In the genomic region with DNA sequence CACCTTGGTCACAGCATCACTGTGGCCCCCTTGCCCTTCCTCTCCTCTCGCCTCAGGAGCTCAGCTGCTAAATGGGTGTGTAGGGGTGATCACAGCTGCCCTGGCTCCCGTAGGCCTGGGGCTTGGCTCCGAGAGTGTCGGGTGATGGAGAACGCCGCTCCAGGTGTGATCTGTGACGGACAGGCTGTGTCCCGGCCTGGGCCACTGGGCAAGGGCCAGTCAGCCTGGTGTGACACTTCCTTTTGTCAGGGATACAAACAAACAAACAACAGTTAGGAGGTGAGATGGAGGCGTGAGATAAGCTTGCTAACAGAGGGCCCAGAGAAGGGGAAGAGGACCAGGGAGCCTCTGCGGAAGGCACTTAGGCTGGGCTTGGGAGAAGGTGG, we compare ENCODE assay signal across 17 cellular contexts. TPM values are rescaled to one million over a fixed set of nuclear protein-coding genes. Genes with fewer than 3 reads are reported as not detected.
A peak's percentile ranks its signal among the peaks of the same experiment; 100 is the strongest.
DNase-seq lines count a peak whose midpoint lies in the region; ATAC-seq, FAIRE-seq and TF ChIP-seq lines count a peak whose summit lies in the region.
"Had no signal": no experiment of that assay in that cellular context is flagged by ENCODE, and none has a peak within 500 bp of the region (broad histone marks: within the 10 kb centered on the region; RNA-seq: fewer than 3 reads in every experiment).

No MANE protein-coding gene starts in this region.

- no peak for ATAC-seq in A549
- no peak for ATAC-seq in psoas muscle
- no peak for ATAC-seq in GM19452 (IDR thresholded peaks at IDR 0.05; ENCODE audit: unreplicated experiment)
- ATAC-seq: activated CD8-positive, alpha-beta T cell treated with anti-CD3 and anti-CD28 coated beads for 36 hours had no signal

- no peak for TF ChIP-seq EP300 in A549 (IDR thresholded peaks at IDR 0.05)

- BruUV-seq in endothelial cell of umbilical vein (replicated peaks; lab: Mats Ljungman, UMichigan) = no TSS peak

- peaks cover 69% of the 10 kb centered on the region for H3K79me2 ChIP-seq in endothelial cell of umbilical vein (ENCODE audit: control insufficient read depth, insufficient read depth, low read length)

- H3K4me3 ChIP-seq in A549 (peak overlapping the region; percentile 44), endothelial cell of umbilical vein (replicated peaks in 1 of 3; ENCODE audit: insufficient read depth in 1 of 3, low read depth in 1 of 3, low read length in 3 of 3) (no peak overlapping the region), psoas muscle (peak overlapping the region; percentile 59)

- H3K36me3 ChIP-seq in endothelial cell of umbilical vein (ENCODE audit: control insufficient read depth in 2 of 2, extremely low read depth in 1 of 2, insufficient read depth in 2 of 2, low read length in 2 of 2) (no peaks in the 10 kb centered on the region), psoas muscle (ENCODE audit: insufficient read depth in 1 of 2, low read depth in 1 of 2) (no peaks in the 10 kb centered on the region)
- H3K36me3 ChIP-seq: sigmoid colon had no signal

- no peaks in the 10 kb centered on the region for H4K20me1 ChIP-seq in endothelial cell of umbilical vein (replicated peaks; ENCODE audit: control insufficient read depth, extremely low read depth, insufficient read depth, low read length)

- dilution Hi-C loops in endothelial cell of umbilical vein (cut with MboI; ENCODE audit: extremely low pct_ligation_motif_present, low sequenced_read_pairs) = no loop called here

- H3K4me2 ChIP-seq in A549 (peak overlapping the region; percentile 80), endothelial cell of umbilical vein (ENCODE audit: insufficient read depth, low read length) (peak overlapping the region; percentile 62)

- H3K9ac ChIP-seq in endothelial cell of umbilical vein (replicated peaks; ENCODE audit: extremely low read depth, insufficient read depth, low read length) = no peak overlapping the region

- POLR2A ChIA-PET in A549 (lab: Yijun Ruan, JAX) = interaction anchor here (0.7 kb wide), 1 partner anchor 105 kb away, joined by 3 read pairs; a partner anchor contains a TSS
- POLR2A ChIA-PET in endothelial cell of umbilical vein (lab: Charles Lee) = no interaction called here

- intact Hi-C loops in endothelial cell of umbilical vein (cut with micrococcal nuclease) = no loop called here
- intact Hi-C loops in psoas muscle (cut with DNase I) = no loop called here

- H3K27me3 ChIP-seq in endothelial cell of umbilical vein (ENCODE audit: control insufficient read depth in 2 of 2, insufficient read depth in 2 of 2, low read length in 2 of 2) (no peaks in the 10 kb centered on the region), psoas muscle (ENCODE audit: insufficient read depth in 3 of 3, low read length in 2 of 3) (peaks cover 0 to 14% (median 10%) of the 10 kb centered on the region in 3 donors)

- WGBS in A549 (ENCODE audit: missing lambda C conversion rate) = 73% methylated on average over 10 of the region's 10 CpGs
- WGBS in psoas muscle, 3 donors = 59 to 76% (median 70%) methylated on average over 10 of the region's 10 CpGs

- TF ChIP-seq POLR2A in A549 (IDR thresholded peaks at IDR 0.05; ENCODE audit: low read length) (no peak), endothelial cell of umbilical vein (IDR thresholded peaks at IDR 0.05; ENCODE audit: low read depth, low read length) (no peak), H54 (IDR thresholded peaks at IDR 0.05; ENCODE audit: low read depth, low read length) (no peak)

- H3K4me1 ChIP-seq in A549 = peaks cover 94% of the 10 kb centered on the region
- H3K4me1 ChIP-seq in endothelial cell of umbilical vein (ENCODE audit: control insufficient read depth, extremely low read depth, insufficient read depth, low read length) = peaks cover 59% of the 10 kb centered on the region
- H3K4me1 ChIP-seq in psoas muscle = peaks cover 6% of the 10 kb centered on the region

- H3K9me3 ChIP-seq in A549 = no peaks in the 10 kb centered on the region
- no peaks in the 10 kb centered on the region for H3K9me3 ChIP-seq in endothelial cell of umbilical vein (replicated peaks; ENCODE audit: control insufficient read depth, insufficient read depth, low read length)
- no peaks in the 10 kb centered on the region for H3K9me3 ChIP-seq in psoas muscle
- H3K9me3 ChIP-seq: sigmoid colon had no signal

- no peak for TF ChIP-seq CTCF in A549 (IDR thresholded peaks at IDR 0.05)
- TF ChIP-seq CTCF in endothelial cell of umbilical vein (IDR thresholded peaks at IDR 0.05; ENCODE audit: extremely low read depth in 1 of 2, insufficient read depth in 1 of 2, low read depth in 1 of 2, low read length in 2 of 2) = no peak
- TF ChIP-seq CTCF in psoas muscle (IDR thresholded peaks at IDR 0.05) = no peak

- no peaks in the 10 kb centered on the region for H3K9me1 ChIP-seq in endothelial cell of umbilical vein (replicated peaks; ENCODE audit: control insufficient read depth, extremely low read depth, insufficient read depth, low read length)

- CTCF ChIA-PET in A549 (lab: Yijun Ruan, JAX) (interaction anchor here (0.9 to 12.3 kb wide), 5 partner anchors 9 to 53 kb away, joined by 3 to 184 read pairs (median 5); no protein-coding TSS in a partner anchor), endothelial cell of umbilical vein (lab: Charles Lee) (interaction anchor here (0.6 to 2.0 kb wide), 4 partner anchors 13 to 39 kb away, joined by 3 to 7 read pairs (median 6); no protein-coding TSS in a partner anchor)

- TF ChIP-seq RAD21 in A549 (conservative IDR thresholded peaks at IDR 0.05 in 1 of 2, IDR thresholded peaks at IDR 0.05 in 1 of 2) = no peak

- no peak for DNase-seq in A549 (ENCODE audit: low read depth in 1 of 2, low spot score in 1 of 2)
- DNase-seq in M059J (ENCODE audit: low read depth) = peak; percentile 34
- DNase-seq in endothelial cell of umbilical vein (ENCODE audit: low read depth, low spot score) = no peak
- no peak for DNase-seq in psoas muscle
- DNase-seq in NCI-H2227 treated with DMSO at 0.1 percent for 48 hours (lab: John Stamatoyannopoulos, UW) = no peak
- no peak for DNase-seq in H54 (ENCODE audit: insufficient read length, low spot score)
- no peak for DNase-seq in amniotic stem cell (lab: John Stamatoyannopoulos, UW)
- DNase-seq: activated CD8-positive, alpha-beta T cell treated with anti-CD3 and anti-CD28 coated beads for 36 hours; activated effector memory CD4-positive, alpha-beta T cell treated with anti-CD3 and anti-CD28 coated beads, Interleukin-2, amount 50 U/mL, for 16 hours; AML-193; DND-41; NCI-H2029; NCI-H774; SIG-M5; sigmoid colon had no signal

- H2AFZ ChIP-seq in endothelial cell of umbilical vein (ENCODE audit: low read depth, low read length) = no peak overlapping the region

- H3K27ac ChIP-seq in A549 = peak overlapping the region; percentile 91 to 98
- no peak overlapping the region for H3K27ac ChIP-seq in endothelial cell of umbilical vein (ENCODE audit: insufficient read depth, low read depth, low read length)
- peak overlapping the region; percentile 50 for H3K27ac ChIP-seq in psoas muscle
- H3K27ac ChIP-seq: epithelial cell of prostate had no signal

- FAIRE-seq in A549 (lab: Jason Lieb, UNC) = no peak
- no peak for FAIRE-seq in endothelial cell of umbilical vein (lab: Jason Lieb, UNC)
- no peak for FAIRE-seq in H54 (lab: Jason Lieb, UNC)

TF ChIP-seq in endothelial cell of umbilical vein, 7 proteins besides CTCF, POLR2A, EP300 and RAD21 (continues in another document):
- TF ChIP-seq MYC (IDR thresholded peaks at IDR 0.05; ENCODE audit: low read depth, low read length) (no peak), JUN (IDR thresholded peaks at IDR 0.05; ENCODE audit: borderline replicate concordance, insufficient read depth, insufficient read length, low read depth) (no peak), GATA2 (IDR thresholded peaks at IDR 0.05; ENCODE audit: insufficient read depth, insufficient read length, low read depth, low read length) (no peak), FOS (IDR thresholded peaks at IDR 0.05; ENCODE audit: borderline replicate concordance, insufficient read depth, low read length) (no peak)

RNA-seq across cellular contexts. Expression of a gene that starts 2.0 kb away (rescaled TPM):
- polyA plus RNA-seq in A549 (2011; rRNA removed) (28.3 and 37.7 TPM in 2 replicates), A549 (2017; fragmentation: RNase III; extraction: RNeasy Plus Mini Kit Qiagen cat#74134 plus additional on column Dnase treatment) (91.8 to 142 TPM (median 130 TPM) in 3 replicates), endothelial cell of umbilical vein (45.6 and 45.7 TPM in 2 replicates), psoas muscle (10 to 100 TPM in 1 of 3 donors, 1 to 10 TPM in 2; 5.3 to 10.4 (median 7.4) TPM)
- polyA plus RNA-seq in A549 (2012; cell fraction: cytosol; rRNA removed) = 46.7 and 66.1 TPM in 2 replicates
- 102 and 106 TPM in 2 replicates for polyA plus RNA-seq in A549 (2012; cell fraction: nucleus; rRNA removed)
- 31.9 and 33.7 TPM in 2 replicates for polyA minus RNA-seq in A549 (2011; rRNA and poly(A)+ RNA removed)
- total RNA-seq in M059J (2014; rRNA removed; shearing (Covaris generic)) = 16.2 and 20.6 TPM in 2 replicates
- total RNA-seq in endothelial cell of umbilical vein (92.5 and 116 TPM in 2 replicates), psoas muscle (10 to 100 TPM; 14.2 to 19.4 (median 15.7) TPM)
- 34.6 and 34.8 TPM in 2 replicates for polyA plus RNA-seq in endothelial cell of umbilical vein (2011; cell fraction: cytosol; rRNA removed)
- 35.5 and 39.9 TPM in 2 replicates for polyA plus RNA-seq in endothelial cell of umbilical vein (2011; cell fraction: nucleus; rRNA removed)
- polyA plus RNA-seq in endothelial cell of umbilical vein (2012) = 50.7 and 64.0 TPM in 2 replicates
- polyA minus RNA-seq in endothelial cell of umbilical vein = 28.6 and 32.1 TPM in 2 replicates
- polyA minus RNA-seq in endothelial cell of umbilical vein (2011; cell fraction: cytosol; rRNA and poly(A)+ RNA removed) = 12.8 TPM
- 20.8 and 23.1 TPM in 2 replicates for polyA minus RNA-seq in endothelial cell of umbilical vein (2011; cell fraction: nucleus; rRNA and poly(A)+ RNA removed)

RNA-seq across cellular contexts. Expression of a gene that starts 37.7 kb away (rescaled TPM):
- polyA plus RNA-seq in A549 (2011; rRNA removed) (0.45 and 0.77 TPM in 2 replicates), A549 (2017; fragmentation: RNase III; extraction: RNeasy Plus Mini Kit Qiagen cat#74134 plus additional on column Dnase treatment) (0.17 to 0.34 TPM (median 0.25 TPM) in 3 replicates), endothelial cell of umbilical vein (not detected in 2 replicates), psoas muscle (under 1 TPM; 0.16 to 0.37 (median 0.31) TPM)
- 0.17 and 0.22 TPM in 2 replicates for polyA plus RNA-seq in A549 (2012; cell fraction: cytosol; rRNA removed)
- polyA plus RNA-seq in A549 (2012; cell fraction: nucleus; rRNA removed) = 0.70 and 0.87 TPM in 2 replicates
- 0.41 and 1.2 TPM in 2 replicates for polyA minus RNA-seq in A549 (2011; rRNA and poly(A)+ RNA removed)
- total RNA-seq in M059J (2014; rRNA removed; shearing (Covaris generic)) = not detected in 2 replicates
- total RNA-seq in endothelial cell of umbilical vein (not detected in 2 replicates), psoas muscle (under 1 TPM; 0.19 to 0.57 (median 0.31) TPM)
- not detected in 2 replicates for polyA plus RNA-seq in endothelial cell of umbilical vein (2011; cell fraction: cytosol; rRNA removed)
- not detected in 2 replicates for polyA plus RNA-seq in endothelial cell of umbilical vein (2011; cell fraction: nucleus; rRNA removed)
- not detected in 2 replicates for polyA plus RNA-seq in endothelial cell of umbilical vein (2012)
- polyA minus RNA-seq in endothelial cell of umbilical vein = not detected in 2 replicates
- polyA minus RNA-seq in endothelial cell of umbilical vein (2011; cell fraction: cytosol; rRNA and poly(A)+ RNA removed) = not detected
- polyA minus RNA-seq in endothelial cell of umbilical vein (2011; cell fraction: nucleus; rRNA and poly(A)+ RNA removed) = not detected in 2 replicates
- total RNA-seq: activated CD8-positive, alpha-beta T cell treated with anti-CD3 and anti-CD28 coated beads for 36 hours had no signal

Comparison
In these comparisons a context has a peak if more than half of its experiments do, and no peak if none do; other contexts are left out.
1. H3K4me3 ChIP-seq: peak in A549 (single experiment) and psoas muscle (single experiment); none in endothelial cell of umbilical vein (0 of 3).